Comparison of ENCODE assay signal across 10 cellular contexts in genomic region chr1:1237874-1238701, GRCh38. TPM values are rescaled to one million over a fixed set of nuclear protein-coding genes. Genes with fewer than 3 reads are reported as not detected.
DNase-seq lines count a peak whose midpoint lies in the region; ATAC-seq, FAIRE-seq and TF ChIP-seq lines count a peak whose summit lies in the region.
"Had no signal": no experiment of that assay in that cellular context is flagged by ENCODE, and none has a peak within 500 bp of the region (broad histone marks: within the 10 kb centered on the region; RNA-seq: fewer than 3 reads in every experiment).

No MANE protein-coding gene starts in this region.

- intact Hi-C loops in pancreas (cut with DNase I) = no loop called here

- H3K36me3 ChIP-seq in HUES64 (ENCODE audit: insufficient read depth, low read length) (peaks cover 6% of the 10 kb centered on the region; the same call in 1 of the 2 replicates), pancreas (no peaks in the 10 kb centered on the region)

- H3K9me3 Mint-ChIP-seq in activated T-helper 17 cell treated with anti-CD3 and anti-CD28 coated beads, Interleukin-2, amount 50 U/mL, for 72 hours = no peaks in the 10 kb centered on the region

- 0 out of 2 replicates have a peak overlapping the region, but pooled peaks have one; percentile 35 for H3K27ac ChIP-seq in HUES64 (ENCODE audit: low read depth, low read length)
- no peak overlapping the region for H3K27ac ChIP-seq in pancreas
- H3K27ac ChIP-seq: KMS-11, WERI-Rb-1 had no signal

- DNase-seq in pancreas = peak in 1 of 6 donors; percentile 80
- no peak for DNase-seq in CD1c-positive myeloid dendritic cell (ENCODE audit: extremely low spot score)
- no peak for DNase-seq in activated effector memory CD4-positive, alpha-beta T cell treated with Interleukin-2 at 50 U/mL for 16 hours
- DNase-seq: mesenchymal stem cell, NCI-H2081 treated with DMSO at 0.1 percent for 48 hours, WERI-Rb-1 had no signal

- TF ChIP-seq CTCF in pancreas (IDR thresholded peaks at IDR 0.05) = no peak

- peaks cover 17% of the 10 kb centered on the region for H3K36me3 Mint-ChIP-seq in activated T-helper 17 cell treated with anti-CD3 and anti-CD28 coated beads, Interleukin-2, amount 50 U/mL, for 72 hours (ENCODE audit: low read depth)

- no peaks in the 10 kb centered on the region for H3K27me3 Mint-ChIP-seq in activated T-helper 17 cell treated with anti-CD3 and anti-CD28 coated beads, Interleukin-2, amount 50 U/mL, for 72 hours

- WGBS in HUES64 = 88% methylated on average over 48 of the region's 48 CpGs
- WGBS in pancreas, 2 donors = 31 to 47% methylated on average over 48 of the region's 48 CpGs

- no peak overlapping the region for H3K4me3 ChIP-seq in HUES64 (ENCODE audit: low read length)
- H3K4me3 ChIP-seq in pancreas = no peak overlapping the region

- H3K4me1 Mint-ChIP-seq in activated T-helper 17 cell treated with anti-CD3 and anti-CD28 coated beads, Interleukin-2, amount 50 U/mL, for 72 hours = peaks cover 12% of the 10 kb centered on the region

- peak; percentile 57 for ATAC-seq in activated T-helper 17 cell treated with anti-CD3 and anti-CD28 coated beads, Interleukin-2, amount 50 U/mL, for 72 hours (replicated peaks)
- ATAC-seq in pancreas = peak in 3 of 4 donors; percentile 3 to 75 (median 43)

- H3K9me3 ChIP-seq in HUES64 (ENCODE audit: insufficient read depth, low read depth, low read length) = no peaks in the 10 kb centered on the region
- H3K9me3 ChIP-seq in pancreas = no peaks in the 10 kb centered on the region

- H3K27me3 ChIP-seq in HUES64 (ENCODE audit: insufficient read depth, low read length) = no peaks in the 10 kb centered on the region
- H3K27me3 ChIP-seq in pancreas = no peaks in the 10 kb centered on the region

- no peak for FAIRE-seq in pancreas (lab: Jason Lieb, UNC)

- H3K27ac Mint-ChIP-seq in activated T-helper 17 cell treated with anti-CD3 and anti-CD28 coated beads, Interleukin-2, amount 50 U/mL, for 72 hours = no peak overlapping the region

- no peak overlapping the region for H3K9ac ChIP-seq in HUES64 (ENCODE audit: low read depth, low read length)
- H3K9ac ChIP-seq: KMS-11 had no signal

- H3K4me1 ChIP-seq in HUES64 (ENCODE audit: insufficient read depth, low read length) (no peaks in the 10 kb centered on the region), pancreas (peaks cover 0 to 4% (median 2%) of the 10 kb centered on the region in 3 donors)

- no peak overlapping the region for H3K4me3 Mint-ChIP-seq in activated T-helper 17 cell treated with anti-CD3 and anti-CD28 coated beads, Interleukin-2, amount 50 U/mL, for 72 hours

RNA-seq across cellular contexts. Expression of gene B3GALT6, which starts 6.1 kb away (rescaled TPM):
- polyA plus RNA-seq in HUES64 (2013, experiment 1 of 2) = 20.1 TPM
- polyA plus RNA-seq in HUES64 (2013, experiment 2 of 2) = 20.8 TPM
- 10 to 100 TPM; 10.9 to 16.7 TPM for total RNA-seq in activated T-helper 17 cell treated with anti-CD3 and anti-CD28 coated beads, Interleukin-2, amount 50 U/mL, for 72 hours
- 10 to 100 TPM in 3 of 6 donors, 1 to 10 TPM in 3; 6.2 to 13.4 (median 9.0) TPM for total RNA-seq in pancreas
- polyA plus RNA-seq in pancreas = 1 to 10 TPM; 8.7 to 8.9 TPM

RNA-seq across cellular contexts. Expression of gene SDF4, which starts 6.3 kb away (rescaled TPM):
- 57.9 TPM for polyA plus RNA-seq in HUES64 (2013, experiment 1 of 2)
- polyA plus RNA-seq in HUES64 (2013, experiment 2 of 2) = 57.1 TPM
- 100 to 1,000 TPM; 169 to 773 TPM for total RNA-seq in activated T-helper 17 cell treated with anti-CD3 and anti-CD28 coated beads, Interleukin-2, amount 50 U/mL, for 72 hours
- total RNA-seq in pancreas = 10 to 100 TPM; 68.3 to 99.4 (median 74.2) TPM
- 10 to 100 TPM; 74.0 to 96.6 TPM for polyA plus RNA-seq in pancreas

RNA-seq across cellular contexts. Expression of gene C1QTNF12, which starts 8.4 kb away (rescaled TPM):
- polyA plus RNA-seq in HUES64 (2013, experiment 1 of 2) = 1.5 TPM
- 1.3 TPM for polyA plus RNA-seq in HUES64 (2013, experiment 2 of 2)
- total RNA-seq in activated T-helper 17 cell treated with anti-CD3 and anti-CD28 coated beads, Interleukin-2, amount 50 U/mL, for 72 hours = 1 to 10 TPM; 1.8 to 7.5 TPM
- 1 to 10 TPM in 3 of 6 donors, under 1 TPM in 3; 0.43 to 1.7 (median 0.93) TPM for total RNA-seq in pancreas
- 1 to 10 TPM; 2.5 to 4.8 TPM for polyA plus RNA-seq in pancreas
- total RNA-seq: RPMI7951 had no signal

RNA-seq across cellular contexts. Expression of gene TNFRSF4, which starts 24.1 kb away (rescaled TPM):
- not detected for polyA plus RNA-seq in HUES64 (2013, experiment 1 of 2)
- not detected for polyA plus RNA-seq in HUES64 (2013, experiment 2 of 2)
- 1,000 to 10,000 TPM in 1 of 2 donors, 100 to 1,000 TPM in 1; 384 to 1,007 TPM for total RNA-seq in activated T-helper 17 cell treated with anti-CD3 and anti-CD28 coated beads, Interleukin-2, amount 50 U/mL, for 72 hours
- total RNA-seq in pancreas = 1 to 10 TPM in 3 of 6 donors, under 1 TPM in 3; 0.26 to 1.6 (median 0.86) TPM
- polyA plus RNA-seq in pancreas = 1 to 10 TPM; 2.8 to 5.0 TPM
- total RNA-seq: RPMI7951 had no signal

RNA-seq across cellular contexts. Expression of gene TNFRSF18, which starts 31.7 kb away (rescaled TPM):
- polyA plus RNA-seq in HUES64 (2013, experiment 1 of 2) = 0.45 TPM
- polyA plus RNA-seq in HUES64 (2013, experiment 2 of 2) = not detected
- 100 to 1,000 TPM; 105 to 796 TPM for total RNA-seq in activated T-helper 17 cell treated with anti-CD3 and anti-CD28 coated beads, Interleukin-2, amount 50 U/mL, for 72 hours
- total RNA-seq in pancreas = under 1 TPM in 3 of 6 donors, not detected in 3; 0.32 to 0.34 (median 0.34) TPM
- polyA plus RNA-seq in pancreas = 1 to 10 TPM; 1.1 to 1.2 TPM
- total RNA-seq: RPMI7951 had no signal
